Comparison of ENCODE assay signal across 38 cellular contexts in the genomic region with DNA sequence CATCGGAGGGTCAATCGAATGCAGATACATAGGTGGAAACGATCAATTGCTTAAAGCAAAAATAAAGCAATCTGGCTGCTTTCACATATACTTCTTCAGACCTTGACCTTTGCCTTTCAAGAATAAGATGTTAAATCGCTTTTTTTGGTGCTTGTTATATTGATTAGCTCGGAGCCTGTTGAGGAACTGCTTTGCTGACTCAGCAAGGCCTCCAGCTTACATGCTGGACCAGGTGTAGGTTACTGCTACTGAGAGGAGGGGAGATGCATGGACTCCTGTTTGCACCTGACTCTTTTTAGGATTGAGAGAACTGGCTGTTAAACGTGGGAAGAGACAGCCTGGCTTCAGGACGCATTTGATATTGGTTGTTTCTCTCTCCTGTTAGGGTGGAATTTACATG. TPM values are rescaled to one million over a fixed set of nuclear protein-coding genes. Genes with fewer than 3 reads are reported as not detected.
"Had no signal": no experiment of that assay in that cellular context is flagged by ENCODE, and none has a peak within 500 bp of the region (broad histone marks: within the 10 kb centered on the region; RNA-seq: fewer than 3 reads in every experiment).

No MANE protein-coding gene starts in this region.

- H3K4me1 Mint-ChIP-seq: activated B cell treated with CpG ODN at 0.5 μM for 24 hours; activated CD4-positive, alpha-beta T cell treated with anti-CD3 and anti-CD28 coated beads, Interleukin-2, amount 10 ng/mL, durations not matched to agents 24 days and 14 days; activated naive CD8-positive, alpha-beta T cell treated with anti-CD3 and anti-CD28 coated beads for 36 hours; activated T-helper 17 cell treated with anti-CD3 and anti-CD28 coated beads, Interleukin-2, amount 50 U/mL, for 72 hours had no signal

- H3K4me3 ChIP-seq: adrenal gland, body of pancreas, breast epithelium had no signal

- H3K9me3 ChIP-seq: adrenal gland, body of pancreas, breast epithelium had no signal

- H3K9me3 Mint-ChIP-seq: activated B cell treated with CpG ODN at 0.5 μM for 24 hours; activated CD4-positive, alpha-beta memory T cell treated with anti-CD3 and anti-CD28 coated beads for 36 hours; activated CD4-positive, alpha-beta T cell treated with anti-CD3 and anti-CD28 coated beads, Interleukin-2, amount 10 ng/mL, durations not matched to agents 24 days and 14 days; activated CD8-positive, alpha-beta T cell treated with anti-CD3 and anti-CD28 coated beads for 36 hours; activated naive CD4-positive, alpha-beta T cell treated with anti-CD3 and anti-CD28 coated beads for 36 hours; activated naive CD4-positive, alpha-beta T cell treated with anti-CD3 and anti-CD28 coated beads, Interleukin-2, amount 50 U/mL, for 72 hours; activated naive CD8-positive, alpha-beta T cell treated with anti-CD3 and anti-CD28 coated beads for 36 hours; activated T-cell treated with anti-CD3 and anti-CD28 coated beads, Interleukin-2, amount 50 U/mL, for 4 hours; activated T-cell treated with anti-CD3 and anti-CD28 coated beads, Interleukin-2, amount 50 U/mL, for 72 hours; activated T-helper 1 cell treated with anti-CD3 and anti-CD28 coated beads, Interleukin-12 subunit alpha, Interleukin-12 subunit beta, Interleukin-2, Interleukin-4 antibody, amounts not matched to agents 30 ng/mL and 10 ng/mL and 1 ng/mL, durations not matched to agents 14 hours and 24 hours and 36 hours; activated T-helper 17 cell treated with anti-CD3 and anti-CD28 coated beads, Interleukin-2, amount 50 U/mL, for 72 hours; T-helper 2 cell treated with Interferon-gamma antibody and Interleukin-4, amounts not matched to agents 5 μg/mL and 100 μg/mL, for 36 hours had no signal

- H3K36me3 Mint-ChIP-seq: activated CD4-positive, alpha-beta memory T cell treated with anti-CD3 and anti-CD28 coated beads for 36 hours; activated naive CD4-positive, alpha-beta T cell treated with anti-CD3 and anti-CD28 coated beads, Interleukin-2, amount 50 U/mL, for 72 hours; activated naive CD8-positive, alpha-beta T cell treated with anti-CD3 and anti-CD28 coated beads for 36 hours had no signal

- H3K4me3 Mint-ChIP-seq: activated B cell treated with CpG ODN at 0.5 μM for 24 hours; activated CD4-positive, alpha-beta memory T cell treated with anti-CD3 and anti-CD28 coated beads for 36 hours; activated CD4-positive, alpha-beta T cell treated with anti-CD3 and anti-CD28 coated beads, Interleukin-2, amount 10 ng/mL, durations not matched to agents 24 days and 14 days; activated CD8-positive, alpha-beta T cell treated with anti-CD3 and anti-CD28 coated beads for 36 hours; activated naive CD4-positive, alpha-beta T cell treated with anti-CD3 and anti-CD28 coated beads for 36 hours; activated naive CD8-positive, alpha-beta T cell treated with anti-CD3 and anti-CD28 coated beads for 36 hours; activated T-cell treated with anti-CD3 and anti-CD28 coated beads, Interleukin-2, amount 50 U/mL, for 4 hours; activated T-cell treated with anti-CD3 and anti-CD28 coated beads, Interleukin-2, amount 50 U/mL, for 72 hours; activated T-helper 1 cell treated with anti-CD3 and anti-CD28 coated beads, Interleukin-12 subunit alpha, Interleukin-12 subunit beta, Interleukin-2, Interleukin-4 antibody, amounts not matched to agents 30 ng/mL and 10 ng/mL and 1 ng/mL, durations not matched to agents 14 hours and 24 hours and 36 hours; activated T-helper 17 cell treated with anti-CD3 and anti-CD28 coated beads, Interleukin-2, amount 50 U/mL, for 72 hours; T-helper 2 cell treated with Interferon-gamma antibody and Interleukin-4, amounts not matched to agents 5 μg/mL and 100 μg/mL, for 36 hours had no signal

- FAIRE-seq: astrocyte, colon, TTC549 had no signal

- H3K27me3 ChIP-seq: adrenal gland, body of pancreas, brain microvascular endothelial cell, breast epithelium had no signal

- H3K27ac ChIP-seq: adrenal gland, body of pancreas, brain microvascular endothelial cell, breast epithelium, VCaP had no signal

- DNase-seq: activated B cell treated with CpG ODN at 0.5 μM for 24 hours; activated CD4-positive, alpha-beta memory T cell treated with anti-CD3 and anti-CD28 coated beads for 36 hours; activated CD4-positive, alpha-beta T cell treated with anti-CD3 and anti-CD28 coated beads for 4 hours; activated CD4-positive, alpha-beta T cell treated with anti-CD3 and anti-CD28 coated beads, Interleukin-2, amount 10 ng/mL, durations not matched to agents 24 days and 14 days; activated CD4-positive, alpha-beta T cell treated with anti-CD3 and anti-CD28 coated beads, Interleukin-2, amount 50 U/mL, for 1 hour; activated CD4-positive, alpha-beta T cell treated with anti-CD3 and anti-CD28 coated beads, Interleukin-2, amount 50 U/mL, for 4 hours; activated CD4-positive, CD25-positive, alpha-beta regulatory T cell treated with anti-CD3 and anti-CD28 coated beads, Interleukin-2, amount 50 U/mL, for 72 hours; activated CD8-positive, alpha-beta memory T cell treated with anti-CD3 and anti-CD28 coated beads, Interleukin-2, amount 50 U/mL, for 4 hours; activated CD8-positive, alpha-beta T cell treated with anti-CD3 and anti-CD28 coated beads for 36 hours; activated effector memory CD4-positive, alpha-beta T cell treated with anti-CD3 and anti-CD28 coated beads, Interleukin-2, amount 50 U/mL, for 16 hours; activated gamma-delta T cell treated with Interleukin-2 at 50 U/mL for 16 hours; activated naive CD4-positive, alpha-beta T cell; activated naive CD4-positive, alpha-beta T cell treated with anti-CD3 and anti-CD28 coated beads for 36 hours; activated naive CD4-positive, alpha-beta T cell treated with anti-CD3 and anti-CD28 coated beads, Interleukin-2, amount 50 U/mL, for 16 hours; activated naive CD8-positive, alpha-beta T cell treated with anti-CD3 and anti-CD28 coated beads for 36 hours; activated T-cell treated with anti-CD3 and anti-CD28 coated beads for 4 hours; activated T-cell treated with anti-CD3 and anti-CD28 coated beads, Interleukin-2, amount 50 U/mL, for 1 hour; activated T-cell treated with anti-CD3 and anti-CD28 coated beads, Interleukin-2, amount 50 U/mL, for 4 hours; activated T-cell treated with anti-CD3 and anti-CD28 coated beads, Interleukin-2, amount 50 U/mL, for 72 hours; adrenal gland; amniotic stem cell; aorta; body of pancreas; brain microvascular endothelial cell; central memory CD4-positive, alpha-beta T cell; T-helper 2 cell; T-helper 9 cell had no signal

- ATAC-seq: activated CD8-positive, alpha-beta T cell treated with anti-CD3 and anti-CD28 coated beads for 36 hours; activated naive CD4-positive, alpha-beta T cell treated with anti-CD3 and anti-CD28 coated beads, Interleukin-2, amount 50 U/mL, for 72 hours; activated T-cell treated with anti-CD3 and anti-CD28 coated beads, Interleukin-2, amount 50 U/mL, for 4 hours; activated T-cell treated with anti-CD3 and anti-CD28 coated beads, Interleukin-2, amount 50 U/mL, for 72 hours; activated T-helper 17 cell treated with anti-CD3 and anti-CD28 coated beads, Interleukin-2, amount 50 U/mL, for 72 hours; body of pancreas had no signal

- H3K27ac Mint-ChIP-seq: activated B cell treated with CpG ODN at 0.5 μM for 24 hours; activated CD4-positive, alpha-beta memory T cell treated with anti-CD3 and anti-CD28 coated beads for 36 hours; activated CD4-positive, alpha-beta T cell treated with anti-CD3 and anti-CD28 coated beads, Interleukin-2, amount 10 ng/mL, durations not matched to agents 24 days and 14 days; activated CD8-positive, alpha-beta T cell treated with anti-CD3 and anti-CD28 coated beads for 36 hours; activated naive CD4-positive, alpha-beta T cell treated with anti-CD3 and anti-CD28 coated beads for 36 hours; activated naive CD4-positive, alpha-beta T cell treated with anti-CD3 and anti-CD28 coated beads, Interleukin-2, amount 50 U/mL, for 72 hours; activated naive CD8-positive, alpha-beta T cell treated with anti-CD3 and anti-CD28 coated beads for 36 hours; activated T-cell treated with anti-CD3 and anti-CD28 coated beads, Interleukin-2, amount 50 U/mL, for 72 hours; activated T-helper 1 cell treated with anti-CD3 and anti-CD28 coated beads, Interleukin-12 subunit alpha, Interleukin-12 subunit beta, Interleukin-2, Interleukin-4 antibody, amounts not matched to agents 30 ng/mL and 10 ng/mL and 1 ng/mL, durations not matched to agents 14 hours and 24 hours and 36 hours; activated T-helper 17 cell treated with anti-CD3 and anti-CD28 coated beads, Interleukin-2, amount 50 U/mL, for 72 hours; T-helper 2 cell treated with Interferon-gamma antibody and Interleukin-4, amounts not matched to agents 5 μg/mL and 100 μg/mL, for 36 hours had no signal

- H3K4me1 ChIP-seq: adrenal gland, body of pancreas, breast epithelium had no signal

- H3K36me3 ChIP-seq: adrenal gland, brain microvascular endothelial cell, breast epithelium had no signal

RNA-seq across cellular contexts. Expression of gene NELL1, which starts 31.3 kb away (rescaled TPM):
- total RNA-seq: activated B cell treated with CpG ODN at 0.5 μM for 24 hours; activated CD4-positive, alpha-beta memory T cell treated with anti-CD3 and anti-CD28 coated beads for 36 hours; activated CD4-positive, alpha-beta T cell treated with anti-CD3 and anti-CD28 coated beads, Interleukin-2, amount 10 ng/mL, durations not matched to agents 24 days and 14 days; activated CD8-positive, alpha-beta memory T cell treated with anti-CD3 and anti-CD28 coated beads for 36 hours; activated CD8-positive, alpha-beta T cell treated with anti-CD3 and anti-CD28 coated beads for 36 hours; activated naive CD4-positive, alpha-beta T cell treated with anti-CD3 and anti-CD28 coated beads for 36 hours; activated naive CD4-positive, alpha-beta T cell treated with anti-CD3 and anti-CD28 coated beads, Interleukin-2, amount 50 U/mL, for 72 hours; activated naive CD8-positive, alpha-beta T cell treated with anti-CD3 and anti-CD28 coated beads for 36 hours; activated T-cell treated with anti-CD3 and anti-CD28 coated beads, Interleukin-2, amount 50 U/mL, for 4 hours; activated T-cell treated with anti-CD3 and anti-CD28 coated beads, Interleukin-2, amount 50 U/mL, for 72 hours; activated T-helper 1 cell treated with anti-CD3 and anti-CD28 coated beads, Interleukin-12 subunit alpha, Interleukin-12 subunit beta, Interleukin-2, Interleukin-4 antibody, amounts not matched to agents 30 ng/mL and 10 ng/mL and 1 ng/mL, durations not matched to agents 14 hours and 24 hours and 36 hours; activated T-helper 17 cell treated with anti-CD3 and anti-CD28 coated beads, Interleukin-2, amount 50 U/mL, for 72 hours; body of pancreas; cardiac septum had no signal
- polyA plus RNA-seq: aorta had no signal

RNA-seq across cellular contexts. Expression of gene SLC6A5, which starts 38.7 kb away (rescaled TPM):
- total RNA-seq: activated B cell treated with CpG ODN at 0.5 μM for 24 hours; activated CD4-positive, alpha-beta memory T cell treated with anti-CD3 and anti-CD28 coated beads for 36 hours; activated CD4-positive, alpha-beta T cell treated with anti-CD3 and anti-CD28 coated beads, Interleukin-2, amount 10 ng/mL, durations not matched to agents 24 days and 14 days; activated CD8-positive, alpha-beta memory T cell treated with anti-CD3 and anti-CD28 coated beads for 36 hours; activated CD8-positive, alpha-beta T cell treated with anti-CD3 and anti-CD28 coated beads for 36 hours; activated naive CD4-positive, alpha-beta T cell treated with anti-CD3 and anti-CD28 coated beads for 36 hours; activated naive CD4-positive, alpha-beta T cell treated with anti-CD3 and anti-CD28 coated beads, Interleukin-2, amount 50 U/mL, for 72 hours; activated naive CD8-positive, alpha-beta T cell treated with anti-CD3 and anti-CD28 coated beads for 36 hours; activated T-cell treated with anti-CD3 and anti-CD28 coated beads, Interleukin-2, amount 50 U/mL, for 4 hours; activated T-cell treated with anti-CD3 and anti-CD28 coated beads, Interleukin-2, amount 50 U/mL, for 72 hours; activated T-helper 1 cell treated with anti-CD3 and anti-CD28 coated beads, Interleukin-12 subunit alpha, Interleukin-12 subunit beta, Interleukin-2, Interleukin-4 antibody, amounts not matched to agents 30 ng/mL and 10 ng/mL and 1 ng/mL, durations not matched to agents 14 hours and 24 hours and 36 hours; activated T-helper 17 cell treated with anti-CD3 and anti-CD28 coated beads, Interleukin-2, amount 50 U/mL, for 72 hours; aorta; astrocyte; body of pancreas; breast epithelium; cardiac septum had no signal
- polyA plus RNA-seq: aorta had no signal
